21 cellular contexts compared by ENCODE assay signal in the genomic region with DNA sequence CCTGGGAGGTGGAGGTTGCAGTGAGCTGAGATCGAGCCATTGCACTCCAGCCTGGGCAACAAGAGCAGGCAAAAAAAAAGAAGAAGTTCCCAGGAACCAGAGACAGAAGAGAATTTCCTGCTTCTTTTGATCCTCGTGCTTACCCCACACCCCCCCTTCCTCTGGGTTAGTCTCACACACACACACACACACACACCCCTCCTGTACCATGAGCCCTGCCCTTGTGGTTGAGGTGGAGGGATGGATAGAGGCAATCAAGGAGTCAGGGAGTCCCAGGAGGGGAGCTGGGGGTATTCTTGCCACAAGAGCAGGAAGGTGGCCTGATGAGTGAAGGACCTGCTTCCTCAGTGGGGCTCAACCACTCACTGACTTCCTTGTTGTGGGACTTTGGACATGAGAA. TPM values are rescaled to one million over a fixed set of nuclear protein-coding genes. Genes with fewer than 3 reads are reported as not detected.
DNase-seq lines count a peak whose midpoint lies in the region; FAIRE-seq and TF ChIP-seq lines count a peak whose summit lies in the region.
"Had no signal": no experiment of that assay in that cellular context is flagged by ENCODE, and none has a peak within 500 bp of the region (broad histone marks: within the 10 kb centered on the region; RNA-seq: fewer than 3 reads in every experiment).

No MANE protein-coding gene starts in this region.

- no peak overlapping the region for H4K8ac ChIP-seq in trophoblast cell (ENCODE audit: low read depth, low read length)

- intact Hi-C loops in OCI-LY7 (cut with micrococcal nuclease; ENCODE audit: unreplicated experiment), result no loop called here

- H3K9ac ChIP-seq in trophoblast cell (ENCODE audit: low read length), result no peak overlapping the region

- H3K27ac ChIP-seq in OCI-LY7 (ENCODE audit: low read depth, low read length, poor library complexity, severe bottlenecking) (no peak overlapping the region), trophoblast cell (ENCODE audit: low read depth, low read length) (no peak overlapping the region)
- H3K27ac ChIP-seq: A549, colonic mucosa, left ventricle myocardium inferior, right lobe of liver had no signal

- peak overlapping the region; percentile 6 for H2AK5ac ChIP-seq in trophoblast cell (ENCODE audit: low read length)

- no peak overlapping the region for H3K4me3 ChIP-seq in OCI-LY7 (ENCODE audit: low read depth, low read length, poor library complexity, severe bottlenecking)
- H3K4me3 ChIP-seq in trophoblast cell (ENCODE audit: low read depth, low read length), result no peak overlapping the region
- H3K4me3 ChIP-seq: A549, colonic mucosa, left ventricle myocardium inferior, mucosa of descending colon, right lobe of liver had no signal

- H3K4me3 Mint-ChIP-seq in activated naive CD4-positive, alpha-beta T cell treated with anti-CD3 and anti-CD28 coated beads, Interleukin-2, amount 10 ng/mL, durations not matched to agents 7 days and 5 days, result no peak overlapping the region
- H3K4me3 Mint-ChIP-seq in HFFc6, result no peak overlapping the region
- H3K4me3 Mint-ChIP-seq: activated CD8-positive, alpha-beta memory T cell treated with anti-CD3 and anti-CD28 coated beads, Interleukin-2, amount 10 ng/mL, durations not matched to agents 7 days and 5 days; T-cell had no signal

- no peaks in the 10 kb centered on the region for H4K20me1 ChIP-seq in OCI-LY7 (ENCODE audit: insufficient read depth, low read length)

- no TSS peak for BruUV-seq in OCI-LY7 (replicated peaks; lab: Mats Ljungman, UMichigan)

- H3K4me1 ChIP-seq in OCI-LY7 (ENCODE audit: insufficient read depth, low read length, poor library complexity, severe bottlenecking) (peaks cover 6% of the 10 kb centered on the region), trophoblast cell (ENCODE audit: control insufficient read depth in 1 of 2, insufficient read depth in 2 of 2, low read length in 2 of 2) (peaks cover 0 to 3% of the 10 kb centered on the region in 2 experiments)
- H3K4me1 ChIP-seq: colonic mucosa had no signal

- no peak overlapping the region for H3K14ac ChIP-seq in trophoblast cell (ENCODE audit: low read length)

- no peaks in the 10 kb centered on the region for H3K36me3 ChIP-seq in OCI-LY7 (ENCODE audit: insufficient read depth, low read length)
- no peaks in the 10 kb centered on the region for H3K36me3 ChIP-seq in trophoblast cell (ENCODE audit: control insufficient read depth in 1 of 2, insufficient read depth in 2 of 2, low read length in 2 of 2)
- H3K36me3 ChIP-seq: colonic mucosa, left ventricle myocardium inferior, right lobe of liver had no signal

- H3K9me3 Mint-ChIP-seq in activated naive CD4-positive, alpha-beta T cell treated with anti-CD3 and anti-CD28 coated beads, Interleukin-2, amount 10 ng/mL, durations not matched to agents 7 days and 5 days, result no peaks in the 10 kb centered on the region
- H3K9me3 Mint-ChIP-seq in HFFc6, result no peaks in the 10 kb centered on the region
- H3K9me3 Mint-ChIP-seq: CD8-positive, alpha-beta memory T cell; T-cell had no signal

- no peak for TF ChIP-seq POLR2A in GM12891 (IDR thresholded peaks at IDR 0.05; ENCODE audit: low read depth, low read length)

- peaks cover 29% of the 10 kb centered on the region for H3K4me1 Mint-ChIP-seq in activated naive CD4-positive, alpha-beta T cell treated with anti-CD3 and anti-CD28 coated beads, Interleukin-2, amount 10 ng/mL, durations not matched to agents 7 days and 5 days
- peaks cover 21% of the 10 kb centered on the region for H3K4me1 Mint-ChIP-seq in HFFc6 (ENCODE audit: low read depth)

- peak overlapping the region; percentile 50 for H2AFZ ChIP-seq in OCI-LY7 (ENCODE audit: low read length)
- H2AFZ ChIP-seq in trophoblast cell (ENCODE audit: insufficient read depth, low read length, poor library complexity), result no peak overlapping the region

- POLR2A ChIA-PET in OCI-LY7 (lab: Charles Lee), result interaction anchor here (0.7 kb wide), 1 partner anchor 36 kb away, joined by 3 read pairs; no protein-coding TSS in a partner anchor

- no peaks in the 10 kb centered on the region for H3K9me2 ChIP-seq in OCI-LY7 (ENCODE audit: insufficient read depth, low read length)

- H4K91ac ChIP-seq in trophoblast cell (ENCODE audit: low read depth, low read length), result no peak overlapping the region

- H3K27me3 Mint-ChIP-seq in activated naive CD4-positive, alpha-beta T cell treated with anti-CD3 and anti-CD28 coated beads, Interleukin-2, amount 10 ng/mL, durations not matched to agents 7 days and 5 days, result peaks cover 29% of the 10 kb centered on the region
- H3K27me3 Mint-ChIP-seq in HFFc6 (ENCODE audit: insufficient read depth), result peaks cover 11% of the 10 kb centered on the region

- H3K23ac ChIP-seq in trophoblast cell (ENCODE audit: low read length), result no peak overlapping the region

- peak; percentile 22 for DNase-seq in activated naive CD4-positive, alpha-beta T cell treated with anti-CD3 and anti-CD28 coated beads, Interleukin-2, amount 10 ng/mL, durations not matched to agents 7 days and 5 days
- DNase-seq in activated naive CD4-positive, alpha-beta T cell treated with Interleukin-2 at 50 U/mL for 16 hours, result no peak
- no peak for DNase-seq in OCI-LY7 (ENCODE audit: low spot score)
- DNase-seq in trophoblast cell, result no peak
- DNase-seq in HFFc6, result no peak
- DNase-seq in GM12891 (ENCODE audit: insufficient read length, low spot score), result no peak
- DNase-seq: activated CD8-positive, alpha-beta memory T cell treated with anti-CD3 and anti-CD28 coated beads, Interleukin-2, amount 10 ng/mL, durations not matched to agents 7 days and 5 days; activated naive CD4-positive, alpha-beta T cell; CD8-positive, alpha-beta memory T cell; colonic mucosa; left ventricle myocardium inferior; mucosa of descending colon; NCI-H1092; NCI-H69; right lobe of liver; T-cell had no signal

- no peak overlapping the region for H4K12ac ChIP-seq in trophoblast cell (ENCODE audit: low read depth, low read length)

- no peak overlapping the region for H3K18ac ChIP-seq in trophoblast cell (ENCODE audit: low read length)

- no CpG with 5 or more reads among the region's 2 CpGs for WGBS in trophoblast cell (ENCODE audit: extremely low coverage, insufficient coverage, insufficient read length)

- H3K9me3 ChIP-seq in OCI-LY7 (ENCODE audit: low read length) (no peaks in the 10 kb centered on the region), trophoblast cell (ENCODE audit: insufficient read depth, low read depth, low read length) (no peaks in the 10 kb centered on the region)
- H3K9me3 ChIP-seq: A549, colonic mucosa, left ventricle myocardium inferior, mucosa of descending colon, right lobe of liver had no signal

- H3K4me2 ChIP-seq in OCI-LY7 (ENCODE audit: low read length) (no peak overlapping the region), trophoblast cell (ENCODE audit: low read length) (no peak overlapping the region)
- H3K4me2 ChIP-seq: A549 had no signal

- no peak overlapping the region for H2BK120ac ChIP-seq in trophoblast cell (ENCODE audit: insufficient read depth, low read length, poor library complexity)

- H2BK12ac ChIP-seq in trophoblast cell (ENCODE audit: low read length), result no peak overlapping the region

- H3K4ac ChIP-seq in trophoblast cell (ENCODE audit: low read depth, low read length), result no peak overlapping the region

- H3K36me3 Mint-ChIP-seq in activated naive CD4-positive, alpha-beta T cell treated with anti-CD3 and anti-CD28 coated beads, Interleukin-2, amount 10 ng/mL, durations not matched to agents 7 days and 5 days, result peaks cover 8% of the 10 kb centered on the region
- H3K36me3 Mint-ChIP-seq in HFFc6 (ENCODE audit: low read depth), result no peaks in the 10 kb centered on the region
- H3K36me3 Mint-ChIP-seq: T-cell had no signal

- H3K27me3 ChIP-seq in trophoblast cell (ENCODE audit: insufficient read depth, low read length), result peaks cover 4% of the 10 kb centered on the region
- H3K27me3 ChIP-seq: colonic mucosa, right lobe of liver had no signal

- TF ChIP-seq CTCF in OCI-LY7 (conservative IDR thresholded peaks at IDR 0.05; ENCODE audit: low read length), result no peak
- TF ChIP-seq CTCF in HFFc6 (IDR thresholded peaks at IDR 0.05), result no peak

- H3K27ac Mint-ChIP-seq in activated naive CD4-positive, alpha-beta T cell treated with anti-CD3 and anti-CD28 coated beads, Interleukin-2, amount 10 ng/mL, durations not matched to agents 7 days and 5 days, result no peak overlapping the region
- no peak overlapping the region for H3K27ac Mint-ChIP-seq in HFFc6
- H3K27ac Mint-ChIP-seq: activated CD8-positive, alpha-beta memory T cell treated with anti-CD3 and anti-CD28 coated beads, Interleukin-2, amount 10 ng/mL, durations not matched to agents 7 days and 5 days; CD8-positive, alpha-beta memory T cell; T-cell had no signal

- H2BK5ac ChIP-seq in trophoblast cell (ENCODE audit: low read depth, low read length, poor library complexity), result no peak overlapping the region

- CTCF ChIA-PET in activated naive CD4-positive, alpha-beta T cell treated with anti-CD3 and anti-CD28 coated beads, Interleukin-2, amount 10 ng/mL, durations not matched to agents 7 days and 5 days (lab: Charles Lee), result interaction anchor here (0.8 to 9.6 kb wide), 3 partner anchors 44 to 78 kb away, joined by 3 to 266 read pairs (median 4); no protein-coding TSS in a partner anchor
- CTCF ChIA-PET in OCI-LY7 (lab: Charles Lee; ENCODE audit: unreplicated experiment), result no interaction called here

- H3K79me2 ChIP-seq in OCI-LY7 (ENCODE audit: insufficient read depth, low read depth, low read length) (peaks cover 5% of the 10 kb centered on the region; the same call in 1 of the 2 replicates), trophoblast cell (ENCODE audit: control insufficient read depth, insufficient read depth, low read length, poor library complexity) (no peaks in the 10 kb centered on the region)

- H3K79me1 ChIP-seq in trophoblast cell (ENCODE audit: low read length), result peaks cover 2% of the 10 kb centered on the region

- FAIRE-seq in GM12891 (lab: Jason Lieb, UNC), result no peak
- FAIRE-seq: A549, frontal cortex had no signal

RNA-seq across cellular contexts. Expression of a gene that starts 4.2 kb away (rescaled TPM):
- total RNA-seq in OCI-LY7 (2014; rRNA removed; shearing (Covaris generic)), result 64.7 and 68.9 TPM in 2 replicates
- 51.7 and 56.1 TPM in 2 replicates for total RNA-seq in OCI-LY7 (2022)
- 2.6 and 2.7 TPM in 2 replicates for polyA plus RNA-seq in trophoblast cell (2013)
- total RNA-seq in HFFc6 (2021; fragmentation: NEBNext Ultra II Directional; extraction: Animal tissue kit (Norgen Biotek cat#: 25700)), result 10 to 100 TPM; 34.1 to 46.5 (median 43.3) TPM
- polyA plus RNA-seq in GM12891 (2012; ENCODE audit: low read depth, missing spikeins), result 123 TPM

RNA-seq across cellular contexts. Expression of a gene that starts 25.9 kb away (rescaled TPM):
- total RNA-seq in OCI-LY7 (2014; rRNA removed; shearing (Covaris generic)), result not detected in 2 replicates
- total RNA-seq in OCI-LY7 (2022), result not detected in 2 replicates
- polyA plus RNA-seq in trophoblast cell (2013), result 42.0 and 48.8 TPM in 2 replicates
- total RNA-seq in HFFc6 (2021; fragmentation: NEBNext Ultra II Directional; extraction: Animal tissue kit (Norgen Biotek cat#: 25700)), result under 1 TPM in 5 of 6 experiments, not detected in 1; 0.11 to 0.51 (median 0.25) TPM
- polyA plus RNA-seq in GM12891 (2012; ENCODE audit: low read depth, missing spikeins), result not detected
- total RNA-seq: activated CD8-positive, alpha-beta memory T cell treated with anti-CD3 and anti-CD28 coated beads, Interleukin-2, amount 10 ng/mL, durations not matched to agents 7 days and 5 days; CD8-positive, alpha-beta memory T cell; HT1080 had no signal
- polyA plus RNA-seq: CD8-positive, alpha-beta memory T cell had no signal

RNA-seq across cellular contexts. Expression of a gene that starts 34.2 kb away (rescaled TPM):
- total RNA-seq in OCI-LY7 (2014; rRNA removed; shearing (Covaris generic)), result not detected in 2 replicates
- not detected in 2 replicates for total RNA-seq in OCI-LY7 (2022)
- polyA plus RNA-seq in trophoblast cell (2013), result 0.04 TPM in 1 of 2 replicates, not detected in the other
- not detected for total RNA-seq in HFFc6 (2021; fragmentation: NEBNext Ultra II Directional; extraction: Animal tissue kit (Norgen Biotek cat#: 25700))
- not detected for polyA plus RNA-seq in GM12891 (2012; ENCODE audit: low read depth, missing spikeins)
- total RNA-seq: activated CD8-positive, alpha-beta memory T cell treated with anti-CD3 and anti-CD28 coated beads, Interleukin-2, amount 10 ng/mL, durations not matched to agents 7 days and 5 days; CD8-positive, alpha-beta memory T cell; colonic mucosa; frontal cortex; HT1080; left ventricle myocardium inferior; mucosa of descending colon; omental fat pad; right lobe of liver; RPMI7951; T-cell had no signal
- polyA plus RNA-seq: A549 had no signal

RNA-seq across cellular contexts. Expression of a gene that starts 41.1 kb away (rescaled TPM):
- total RNA-seq in OCI-LY7 (2014; rRNA removed; shearing (Covaris generic)), result 163 and 195 TPM in 2 replicates
- total RNA-seq in OCI-LY7 (2022), result 204 and 258 TPM in 2 replicates
- polyA plus RNA-seq in trophoblast cell (2013), result 61.0 and 61.7 TPM in 2 replicates
- total RNA-seq in HFFc6 (2021; fragmentation: NEBNext Ultra II Directional; extraction: Animal tissue kit (Norgen Biotek cat#: 25700)), result 10 to 100 TPM; 43.6 to 72.9 (median 58.4) TPM
- 127 TPM for polyA plus RNA-seq in GM12891 (2012; ENCODE audit: low read depth, missing spikeins)

RNA-seq across cellular contexts. Expression of a gene that starts 56.1 kb away (rescaled TPM):
- total RNA-seq in OCI-LY7 (2014; rRNA removed; shearing (Covaris generic)), result 47.1 and 61.1 TPM in 2 replicates
- 78.6 and 87.0 TPM in 2 replicates for total RNA-seq in OCI-LY7 (2022)
- polyA plus RNA-seq in trophoblast cell (2013), result 0.29 and 0.37 TPM in 2 replicates
- 1 to 10 TPM; 3.1 to 4.7 (median 4.3) TPM for total RNA-seq in HFFc6 (2021; fragmentation: NEBNext Ultra II Directional; extraction: Animal tissue kit (Norgen Biotek cat#: 25700))
- polyA plus RNA-seq in GM12891 (2012; ENCODE audit: low read depth, missing spikeins), result 6.2 TPM
